In the genomic region with DNA sequence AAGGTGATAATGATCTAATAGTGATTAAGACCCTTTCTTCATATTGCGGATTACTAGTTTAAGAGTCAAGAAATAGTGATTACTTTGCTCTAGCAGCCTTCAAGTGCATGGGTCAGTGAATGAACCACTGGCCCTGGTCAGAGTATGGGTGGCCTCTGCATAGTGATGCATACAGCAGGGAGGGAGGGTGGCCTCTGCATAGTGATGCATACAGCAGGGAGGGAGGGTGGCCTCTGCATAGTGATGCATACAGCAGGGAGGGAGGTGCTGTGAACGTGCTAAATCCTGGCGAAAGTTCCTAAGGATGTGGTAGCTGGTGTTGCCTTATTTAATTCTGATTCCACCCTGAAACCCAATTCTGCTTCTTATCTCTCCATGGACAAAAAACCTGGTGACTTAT, we compare ENCODE assay signal across 23 cellular contexts.
"Had no signal": no experiment of that assay in that cellular context is flagged by ENCODE, and none has a peak within 500 bp of the region (broad histone marks: within the 10 kb centered on the region; RNA-seq: fewer than 3 reads in every experiment).

No MANE protein-coding gene starts in this region.

- H3K9me3 ChIP-seq: heart right ventricle, psoas muscle, right lobe of liver, spleen, thoracic aorta had no signal

- H3K27ac Mint-ChIP-seq: endodermal cell; natural killer cell treated with Interleukin-12 subunit alpha and Interleukin-12 subunit beta and Interleukin-15 and Interleukin-18, amount 100 ng/mL, for 72 hours; neural progenitor cell; stimulated activated naive B cell treated with anti-CD40 and anti-IgM and Interleukin-4, amounts not matched to agents 10 μg/mL and 1 μg/mL and 100 μg/mL, for 72 hours; stimulated activated naive CD8-positive, alpha-beta T cell treated with anti-CD3 and anti-CD28 coated beads, Interleukin-15, amount 100 ng/mL, for 72 hours had no signal

- H3K27ac ChIP-seq: coronary artery, heart right ventricle, neural progenitor cell, parathyroid adenoma, psoas muscle, right lobe of liver, spleen, thoracic aorta had no signal

- H3K36me3 ChIP-seq: heart right ventricle, neural progenitor cell, right lobe of liver, spleen, thoracic aorta had no signal

- H3K4me1 ChIP-seq: heart right ventricle, neural progenitor cell, parathyroid adenoma, psoas muscle, right lobe of liver, spleen had no signal

- H3K4me3 ChIP-seq: coronary artery, heart right ventricle, neural progenitor cell, psoas muscle, right lobe of liver, spleen, thoracic aorta had no signal

- H3K27me3 ChIP-seq: heart right ventricle, neural progenitor cell, right lobe of liver, spleen had no signal

- ATAC-seq: heart right ventricle; left lobe of liver; natural killer cell treated with Interleukin-12 subunit alpha and Interleukin-12 subunit beta and Interleukin-15 and Interleukin-18, amount 100 ng/mL, for 72 hours; psoas muscle; right lobe of liver; stimulated activated naive B cell treated with anti-CD40 and anti-IgM and Interleukin-4, amounts not matched to agents 10 μg/mL and 1 μg/mL and 100 μg/mL, for 72 hours; stimulated activated naive CD8-positive, alpha-beta T cell treated with anti-CD3 and anti-CD28 coated beads, Interleukin-15, amount 100 ng/mL, for 72 hours had no signal

- H3K9ac ChIP-seq: neural progenitor cell, parathyroid adenoma had no signal

- DNase-seq: effector CD4-positive, alpha-beta T cell; endodermal cell; heart right ventricle; hypothalamus; islet precursor cell; mammary epithelial cell; nucleus accumbens; psoas muscle; retina; right lobe of liver; spleen; stimulated activated CD4-positive, alpha-beta T cell treated with anti-CD3 and anti-CD28 coated beads, Interleukin-15, amount 100 ng/mL, for 24 hours; stimulated activated CD4-positive, alpha-beta T cell treated with anti-CD3 and anti-CD28 coated beads, Interleukin-1b, Interleukin-23, amount 100 ng/mL, for 48 hours; stimulated activated CD4-positive, alpha-beta T cell treated with anti-CD3 and anti-CD28 coated beads, Interleukin-4, amount 100 ng/mL, for 24 hours; stimulated activated naive B cell treated with anti-CD40 and anti-IgM and Interleukin-4, amounts not matched to agents 10 μg/mL and 1 μg/mL and 100 μg/mL, for 72 hours; stimulated activated naive CD8-positive, alpha-beta T cell treated with anti-CD3 and anti-CD28 coated beads, Interleukin-15, amount 100 ng/mL, for 72 hours; trophoblast cell had no signal

- H3K9me3 Mint-ChIP-seq: endodermal cell; natural killer cell treated with Interleukin-12 subunit alpha and Interleukin-12 subunit beta and Interleukin-15 and Interleukin-18, amount 100 ng/mL, for 72 hours; neural progenitor cell; stimulated activated naive B cell treated with anti-CD40 and anti-IgM and Interleukin-4, amounts not matched to agents 10 μg/mL and 1 μg/mL and 100 μg/mL, for 72 hours; stimulated activated naive CD8-positive, alpha-beta T cell treated with anti-CD3 and anti-CD28 coated beads, Interleukin-15, amount 100 ng/mL, for 72 hours had no signal

- H3K36me3 Mint-ChIP-seq: natural killer cell treated with Interleukin-12 subunit alpha and Interleukin-12 subunit beta and Interleukin-15 and Interleukin-18, amount 100 ng/mL, for 72 hours; neural progenitor cell; stimulated activated naive B cell treated with anti-CD40 and anti-IgM and Interleukin-4, amounts not matched to agents 10 μg/mL and 1 μg/mL and 100 μg/mL, for 72 hours had no signal
